ENCODE assay signal across 17 cellular contexts in genomic region chr16:2179107-2179501, GRCh38. TPM values are rescaled to one million over a fixed set of nuclear protein-coding genes. Genes with fewer than 3 reads are reported as not detected.
DNase-seq lines count a peak whose midpoint lies in the region; ATAC-seq, FAIRE-seq and TF ChIP-seq lines count a peak whose summit lies in the region.
"Had no signal": no experiment of that assay in that cellular context is flagged by ENCODE, and none has a peak within 500 bp of the region (broad histone marks: within the 10 kb centered on the region; RNA-seq: fewer than 3 reads in every experiment).

No MANE protein-coding gene starts in this region.

- H3K9me3 ChIP-seq in breast epithelium (no peaks in the 10 kb centered on the region), K562 (replicated peaks; ENCODE audit: control insufficient read depth, insufficient read depth, low read depth, low read length) (no peaks in the 10 kb centered on the region), keratinocyte (ENCODE audit: control insufficient read depth, low read depth, low read length) (no peaks in the 10 kb centered on the region), pancreas (no peaks in the 10 kb centered on the region)
- H3K9me3 ChIP-seq: HAP-1 had no signal

- WGBS in K562 (ENCODE audit: insufficient coverage, low coverage, missing lambda C conversion rate) = 100% methylated on average over 2 of the region's 50 CpGs
- 49 to 62% methylated on average over 20 to 50 of the region's 50 CpGs for WGBS in pancreas, 2 donors

- no peak overlapping the region for H3K4me2 ChIP-seq in K562 (ENCODE audit: insufficient read depth, low read length)
- peak overlapping the region; percentile 6 for H3K4me2 ChIP-seq in keratinocyte (ENCODE audit: control insufficient read depth, extremely low read depth, insufficient read depth, low read depth, low read length)
- H3K4me2 ChIP-seq: BLaER1 treated with 17β-estradiol and CSF1 and Interleukin-3, amounts not matched to agents 10 nM and 100 nM had no signal

- H3K9ac ChIP-seq in K562 (ENCODE audit: insufficient read depth in 1 of 2, low read depth in 2 of 2, low read length in 2 of 2) (no peak overlapping the region), keratinocyte (ENCODE audit: control insufficient read depth, extremely low read depth, insufficient read depth, low read length) (no peak overlapping the region)
- H3K9ac ChIP-seq: BLaER1 treated with 17β-estradiol and CSF1 and Interleukin-3, amounts not matched to agents 10 nM and 100 nM had no signal

- peaks cover 4% of the 10 kb centered on the region for H3K36me3 ChIP-seq in breast epithelium
- H3K36me3 ChIP-seq in K562 (ENCODE audit: control insufficient read depth, insufficient read depth, low read length) = peaks cover 35% of the 10 kb centered on the region; the same call in 1 of the 3 replicates
- peaks cover 19 to 25% of the 10 kb centered on the region in 2 experiments for H3K36me3 ChIP-seq in keratinocyte (ENCODE audit: control insufficient read depth in 2 of 2, extremely low read depth in 1 of 2, insufficient read depth in 2 of 2, low read length in 2 of 2)
- H3K36me3 ChIP-seq in pancreas = peaks cover 0 to 20% (median 16%) of the 10 kb centered on the region in 3 donors

- in situ Hi-C loops in K562 (cut with MboI) = no loop called here

- H3K4me1 ChIP-seq in breast epithelium (no peaks in the 10 kb centered on the region), K562 (replicated peaks in 1 of 2; ENCODE audit: control insufficient read depth in 2 of 2, insufficient read depth in 2 of 2, low read length in 2 of 2) (peaks cover 2 to 87% of the 10 kb centered on the region in 2 experiments; a peak in 3 of 5 replicates), keratinocyte (ENCODE audit: control insufficient read depth, extremely low read depth, insufficient read depth, low read length) (peaks cover 4% of the 10 kb centered on the region), pancreas (no peaks in the 10 kb centered on the region)
- H3K4me1 ChIP-seq: HAP-1 had no signal

- no peak overlapping the region for H3K27ac ChIP-seq in breast epithelium
- no peak overlapping the region for H3K27ac ChIP-seq in K562 (ENCODE audit: extremely low read depth, low read depth, low read length)
- no peak overlapping the region for H3K27ac ChIP-seq in keratinocyte (ENCODE audit: control insufficient read depth, insufficient read depth, low read length)
- no peak overlapping the region for H3K27ac ChIP-seq in pancreas
- H3K27ac ChIP-seq: BLaER1 treated with 17β-estradiol and CSF1 and Interleukin-3, amounts not matched to agents 10 nM and 100 nM had no signal

- H3K9me1 ChIP-seq in K562 (ENCODE audit: control insufficient read depth, insufficient read depth, low read length) (no peaks in the 10 kb centered on the region), keratinocyte (ENCODE audit: control insufficient read depth, extremely low read depth, insufficient read depth, low read length) (no peaks in the 10 kb centered on the region)

- H3K4me3 ChIP-seq in breast epithelium (peak overlapping the region in 2 of 3 donors; percentile 11 to 22), K562 (no peak overlapping the region), keratinocyte (ENCODE audit: control insufficient read depth in 2 of 3, extremely low read depth in 1 of 3, insufficient read depth in 2 of 3, low read depth in 1 of 3, low read length in 3 of 3) (peak overlapping the region in 1 of 3 experiments; percentile 8), pancreas (no peak overlapping the region)
- H3K4me3 ChIP-seq: BLaER1 treated with 17β-estradiol and CSF1 and Interleukin-3, amounts not matched to agents 10 nM and 100 nM; HAP-1 had no signal

- peaks cover 34% of the 10 kb centered on the region for H3K36me3 Mint-ChIP-seq in MCF 10A (ENCODE audit: insufficient read depth, unreplicated experiment)

- TF ChIP-seq RAD21 in K562 (CRISPR knock-in tag; conservative IDR thresholded peaks at IDR 0.05 in 1 of 2, IDR thresholded peaks at IDR 0.05 in 1 of 2) = no peak

- FAIRE-seq in K562 (lab: Jason Lieb, UNC) = no peak
- no peak for FAIRE-seq in keratinocyte (lab: Jason Lieb, UNC)
- no peak for FAIRE-seq in pancreas (lab: Jason Lieb, UNC)
- FAIRE-seq: GM18507, HepG2, HTR-8/SVneo had no signal

- dilution Hi-C loops in keratinocyte (cut with MboI; ENCODE audit: extremely low pct_ligation_motif_present, low sequenced_read_pairs) = no loop called here

- H2AFZ ChIP-seq in K562 (ENCODE audit: low read depth, low read length) (no peak overlapping the region), keratinocyte (ENCODE audit: control insufficient read depth, low read length) (no peak overlapping the region)

- ATAC-seq in K562 (no peak), pancreas (no peak)
- no peak for ATAC-seq in activated CD4-positive, CD25-positive, alpha-beta regulatory T cell treated with anti-CD3 and anti-CD28 coated beads, Interleukin-2, amount 50 U/mL, for 24 hours
- ATAC-seq: HepG2 had no signal

- TF ChIP-seq CTCF in breast epithelium (IDR thresholded peaks at IDR 0.05) = no peak
- no peak for TF ChIP-seq CTCF in MCF 10A (IDR thresholded peaks at IDR 0.05; ENCODE audit: unreplicated experiment)
- TF ChIP-seq CTCF in K562 (IDR thresholded peaks at IDR 0.05 in 2 of 3, conservative IDR thresholded peaks at IDR 0.05 in 1 of 3; ENCODE audit: insufficient read depth in 2 of 3, low read depth in 1 of 3, low read length in 3 of 3) = no peak
- no peak for TF ChIP-seq CTCF in keratinocyte (optimal IDR thresholded peaks at IDR 0.05 in 1 of 3, IDR thresholded peaks at IDR 0.05 in 1 of 3, conservative IDR thresholded peaks at IDR 0.05 in 1 of 3; ENCODE audit: extremely low read depth in 1 of 3, insufficient read depth in 2 of 3, low read length in 3 of 3)
- TF ChIP-seq CTCF in pancreas (IDR thresholded peaks at IDR 0.05) = no peak

- no peaks in the 10 kb centered on the region for H3K79me2 ChIP-seq in K562 (ENCODE audit: control insufficient read depth, insufficient read depth, low read length)
- H3K79me2 ChIP-seq in keratinocyte (ENCODE audit: control insufficient read depth, insufficient read depth, low read length) = no peaks in the 10 kb centered on the region

- TF ChIP-seq POLR2A in breast epithelium (IDR thresholded peaks at IDR 0.05) (no peak), K562 (conservative IDR thresholded peaks at IDR 0.05) (no peak)

- BruUV-seq in MCF 10A (replicated peaks; lab: Mats Ljungman, UMichigan) (no TSS peak), K562 (replicated peaks; lab: Mats Ljungman, UMichigan) (no TSS peak)

- H4K20me1 ChIP-seq in K562 (replicated peaks; ENCODE audit: control insufficient read depth, insufficient read depth, low read length) (no peaks in the 10 kb centered on the region; the same call in 1 of the 2 replicates), keratinocyte (ENCODE audit: control insufficient read depth, extremely low read depth, insufficient read depth, low read length) (no peaks in the 10 kb centered on the region)

- H3K27me3 ChIP-seq in breast epithelium = no peaks in the 10 kb centered on the region
- H3K27me3 ChIP-seq in K562 (ENCODE audit: control insufficient read depth in 2 of 2, insufficient read depth in 2 of 2, low read length in 2 of 2) = no peaks in the 10 kb centered on the region
- peaks cover 2% of the 10 kb centered on the region for H3K27me3 ChIP-seq in keratinocyte (ENCODE audit: control insufficient read depth, extremely low read depth, insufficient read depth, low read length)
- no peaks in the 10 kb centered on the region for H3K27me3 ChIP-seq in pancreas
- H3K27me3 ChIP-seq: BLaER1 treated with 17β-estradiol and CSF1 and Interleukin-3, amounts not matched to agents 10 nM and 100 nM had no signal

- intact Hi-C loops in breast epithelium (cut with DNase I; ENCODE audit: low total_unique reads) = no loop called here
- intact Hi-C loops in MCF 10A (cut with micrococcal nuclease) = no loop called here
- intact Hi-C loops in K562 (cut with micrococcal nuclease) = no loop called here
- intact Hi-C loops in pancreas (cut with DNase I) = no loop called here

- H3K4me1 Mint-ChIP-seq in MCF 10A (ENCODE audit: insufficient read depth, unreplicated experiment) = peaks cover 5% of the 10 kb centered on the region
- H3K4me1 Mint-ChIP-seq: CD4-positive, CD25-positive, alpha-beta regulatory T cell had no signal

- CTCF ChIA-PET in MCF 10A (lab: Yijun Ruan, JAX) = no interaction called here
- CTCF ChIA-PET in K562 (lab: Yijun Ruan, JAX; ENCODE audit: low intra/inter-chr PET ratio) = no interaction called here

- no peak overlapping the region for H3K27ac Mint-ChIP-seq in MCF 10A (ENCODE audit: low read depth, unreplicated experiment)
- H3K27ac Mint-ChIP-seq: CD4-positive, CD25-positive, alpha-beta regulatory T cell had no signal

- DNase-seq in breast epithelium (ENCODE audit: low spot score in 2 of 2) (no peak), MCF 10A (ENCODE audit: unreplicated experiment) (no peak), K562 (ENCODE audit: extremely low read depth in 1 of 4, low spot score in 3 of 4) (no peak), keratinocyte (ENCODE audit: low read depth, low spot score) (no peak), pancreas (no peak), NCI-H2227 treated with DMSO at 0.1 percent for 48 hours (lab: John Stamatoyannopoulos, UW) (no peak), NCI-H187 (lab: John Stamatoyannopoulos, UW) (no peak)
- DNase-seq: ACHN, GOT3 had no signal

- no peak for TF ChIP-seq EP300 in K562 (IDR thresholded peaks at IDR 0.05; ENCODE audit: low read length)

- no peak overlapping the region for H3K4me3 Mint-ChIP-seq in MCF 10A (ENCODE audit: unreplicated experiment)
- H3K4me3 Mint-ChIP-seq: CD4-positive, CD25-positive, alpha-beta regulatory T cell had no signal

- POLR2A ChIA-PET in MCF 10A (lab: Yijun Ruan, JAX) (no interaction called here), K562 (lab: Yijun Ruan, JAX) (no interaction called here)

- H3K9me3 Mint-ChIP-seq in MCF 10A (ENCODE audit: unreplicated experiment) = no peaks in the 10 kb centered on the region
- H3K9me3 Mint-ChIP-seq: CD4-positive, CD25-positive, alpha-beta regulatory T cell had no signal

- no peaks in the 10 kb centered on the region for H3K27me3 Mint-ChIP-seq in MCF 10A (ENCODE audit: insufficient read depth, unreplicated experiment)
- H3K27me3 Mint-ChIP-seq: CD4-positive, CD25-positive, alpha-beta regulatory T cell had no signal

RNA-seq across cellular contexts. Expression of gene CASKIN1, which starts 17.3 kb away (rescaled TPM):
- total RNA-seq in breast epithelium (under 1 TPM in 2 of 3 donors, not detected in 1; 0.33 to 0.44 TPM), MCF 10A (2022) (0.10 and 0.14 TPM in 2 replicates), K562 (2014; rRNA removed) (1.5 and 2.6 TPM in 2 replicates), K562 (2014; rRNA removed; fragmentation: Illumina TruSeq; extraction: Trizol) (0.10 and 0.15 TPM in 2 replicates), K562 (2015; rRNA removed; fragmentation: Illumina TruSeq; extraction: Trizol) (0.68 and 1.7 TPM in 2 replicates), K562 (2021) (4.5 and 7.0 TPM in 2 replicates), pancreas (1 to 10 TPM in 2 of 6 donors, under 1 TPM in 4; 0.61 to 1.7 (median 0.81) TPM)
- 3.2 and 16.5 TPM in 2 replicates for total RNA-seq in K562 (2011; cell fraction: chromatin; rRNA removed; ENCODE audit: low replicate concordance)
- total RNA-seq in K562 (2011; cell fraction: nucleolus; rRNA removed) = 11.3 and 11.6 TPM in 2 replicates
- total RNA-seq in K562 (2011; cell fraction: nucleoplasm; rRNA removed) = 3.2 and 5.9 TPM in 2 replicates
- polyA plus RNA-seq in K562 (2011; rRNA removed) (0.84 and 1.9 TPM in 2 replicates), K562 (2014; fragmentation: Illumina TruSeq; extraction: Trizol) (0.28 and 0.73 TPM in 2 replicates), K562 (2014; fragmentation: Nextera tagmentation; extraction: Ambion mirVana) (not detected), K562 (2014; rRNA removed) (3.1 and 3.7 TPM in 2 replicates), keratinocyte (0.01 to 0.45 TPM (median 0.04 TPM) in 3 replicates), pancreas (1 to 10 TPM; 1.5 to 2.1 TPM)
- 1.4 and 1.9 TPM in 2 replicates for polyA plus RNA-seq in K562 (2011; cell fraction: cytosol; rRNA removed)
- polyA plus RNA-seq in K562 (2011; cell fraction: nucleus; rRNA removed) = 6.6 and 12.7 TPM in 2 replicates
- 1.7 and 2.9 TPM in 2 replicates for polyA plus RNA-seq in K562 (2012)
- 0.32 and 0.90 TPM in 2 replicates for polyA minus RNA-seq in K562 (2011; rRNA and poly(A)+ RNA removed)
- 1.1 and 1.5 TPM in 2 replicates for polyA minus RNA-seq in K562 (2011; cell fraction: cytosol; rRNA and poly(A)+ RNA removed)
- 2.0 and 2.2 TPM in 2 replicates for polyA minus RNA-seq in K562 (2011; cell fraction: nucleus; rRNA and poly(A)+ RNA removed)
- 0.07 TPM for polyA plus RNA-seq in keratinocyte (2011; ENCODE audit: low read depth)
- polyA plus RNA-seq in keratinocyte (2011; cell fraction: cytosol; rRNA removed) = 0.01 and 0.12 TPM in 2 replicates
- 0.08 and 0.27 TPM in 2 replicates for polyA plus RNA-seq in keratinocyte (2011; cell fraction: nucleus; rRNA removed)
- 0.02 and 0.78 TPM in 2 replicates for polyA plus RNA-seq in keratinocyte (2012; ENCODE audit: low replicate concordance)
- polyA minus RNA-seq in keratinocyte = 0.03 to 0.07 TPM in 2 of 3 replicates, not detected in the other
- polyA minus RNA-seq in keratinocyte (2011; cell fraction: cytosol; rRNA and poly(A)+ RNA removed) = not detected
- polyA minus RNA-seq in keratinocyte (2011; cell fraction: nucleus; rRNA and poly(A)+ RNA removed) = 0.11 TPM in 1 of 2 replicates, not detected in the other
- total RNA-seq: CD4-positive, CD25-positive, alpha-beta regulatory T cell had no signal
- polyA plus RNA-seq: CD4-positive, CD25-positive, alpha-beta regulatory T cell had no signal

RNA-seq across cellular contexts. Expression of gene TRAF7, which starts 23.5 kb away (rescaled TPM):
- 10 to 100 TPM; 28.4 to 35.4 (median 32.5) TPM for total RNA-seq in breast epithelium
- 87.4 and 98.6 TPM in 2 replicates for total RNA-seq in MCF 10A (2022)
- total RNA-seq in K562 (2011; cell fraction: chromatin; rRNA removed; ENCODE audit: low replicate concordance) = 31.9 and 110 TPM in 2 replicates
- total RNA-seq in K562 (2011; cell fraction: nucleolus; rRNA removed) = 74.5 and 76.3 TPM in 2 replicates
- total RNA-seq in K562 (2011; cell fraction: nucleoplasm; rRNA removed) = 45.7 and 51.9 TPM in 2 replicates
- 55.5 and 79.2 TPM in 2 replicates for total RNA-seq in K562 (2014; rRNA removed)
- 24.3 and 29.9 TPM in 2 replicates for total RNA-seq in K562 (2014; rRNA removed; fragmentation: Illumina TruSeq; extraction: Trizol)
- 42.8 and 45.9 TPM in 2 replicates for total RNA-seq in K562 (2015; rRNA removed; fragmentation: Illumina TruSeq; extraction: Trizol)
- total RNA-seq in K562 (2021) = 109 and 113 TPM in 2 replicates
- polyA plus RNA-seq in K562 (2011; rRNA removed) = 41.6 and 61.6 TPM in 2 replicates
- polyA plus RNA-seq in K562 (2011; cell fraction: cytosol; rRNA removed) = 63.2 and 103 TPM in 2 replicates
- 105 and 141 TPM in 2 replicates for polyA plus RNA-seq in K562 (2011; cell fraction: nucleus; rRNA removed)
- polyA plus RNA-seq in K562 (2012) = 99.7 and 110 TPM in 2 replicates
- 40.8 and 76.8 TPM in 2 replicates for polyA plus RNA-seq in K562 (2014; fragmentation: Illumina TruSeq; extraction: Trizol)
- 1 to 10 TPM; 1.1 to 1.5 TPM for polyA plus RNA-seq in K562 (2014; fragmentation: Nextera tagmentation; extraction: Ambion mirVana)
- polyA plus RNA-seq in K562 (2014; rRNA removed) = 55.5 and 63.3 TPM in 2 replicates
- polyA minus RNA-seq in K562 (2011; rRNA and poly(A)+ RNA removed) = 24.9 and 30.1 TPM in 2 replicates
- polyA minus RNA-seq in K562 (2011; cell fraction: cytosol; rRNA and poly(A)+ RNA removed) = 51.2 and 66.0 TPM in 2 replicates
- polyA minus RNA-seq in K562 (2011; cell fraction: nucleus; rRNA and poly(A)+ RNA removed) = 25.8 and 29.9 TPM in 2 replicates
- polyA plus RNA-seq in keratinocyte = 38.4 to 52.1 TPM (median 45.9 TPM) in 3 replicates
- polyA plus RNA-seq in keratinocyte (2011; ENCODE audit: low read depth) = 28.3 TPM
- 37.3 and 68.2 TPM in 2 replicates for polyA plus RNA-seq in keratinocyte (2011; cell fraction: cytosol; rRNA removed)
- polyA plus RNA-seq in keratinocyte (2011; cell fraction: nucleus; rRNA removed) = 51.7 and 65.5 TPM in 2 replicates
- polyA plus RNA-seq in keratinocyte (2012; ENCODE audit: low replicate concordance) = 41.9 and 72.5 TPM in 2 replicates
- 54.2 to 122 TPM (median 60.8 TPM) in 3 replicates for polyA minus RNA-seq in keratinocyte
- 96.1 TPM for polyA minus RNA-seq in keratinocyte (2011; cell fraction: cytosol; rRNA and poly(A)+ RNA removed)
- 35.2 and 37.6 TPM in 2 replicates for polyA minus RNA-seq in keratinocyte (2011; cell fraction: nucleus; rRNA and poly(A)+ RNA removed)
- 10 to 100 TPM; 25.3 to 45.1 (median 40.8) TPM for total RNA-seq in pancreas
- 10 to 100 TPM; 24.5 to 30.1 TPM for polyA plus RNA-seq in pancreas

RNA-seq across cellular contexts. Expression of gene MLST8, which starts 26.1 kb away (rescaled TPM):
- total RNA-seq in breast epithelium (10 to 100 TPM; 42.7 to 48.1 (median 46.5) TPM), MCF 10A (2022) (63.4 and 87.6 TPM in 2 replicates), K562 (2014; rRNA removed) (83.0 and 110 TPM in 2 replicates), K562 (2014; rRNA removed; fragmentation: Illumina TruSeq; extraction: Trizol) (2.6 and 4.3 TPM in 2 replicates), K562 (2015; rRNA removed; fragmentation: Illumina TruSeq; extraction: Trizol) (15.7 and 16.0 TPM in 2 replicates), K562 (2021) (79.1 and 85.0 TPM in 2 replicates), pancreas (10 to 100 TPM; 16.6 to 27.0 (median 19.1) TPM)
- total RNA-seq in K562 (2011; cell fraction: chromatin; rRNA removed; ENCODE audit: low replicate concordance) = 73.3 and 236 TPM in 2 replicates
- total RNA-seq in K562 (2011; cell fraction: nucleolus; rRNA removed) = 205 and 257 TPM in 2 replicates
- total RNA-seq in K562 (2011; cell fraction: nucleoplasm; rRNA removed) = 108 and 122 TPM in 2 replicates
- polyA plus RNA-seq in K562 (2011; rRNA removed) (76.1 and 91.6 TPM in 2 replicates), K562 (2014; fragmentation: Illumina TruSeq; extraction: Trizol) (43.3 and 74.6 TPM in 2 replicates), K562 (2014; fragmentation: Nextera tagmentation; extraction: Ambion mirVana) (1 to 10 TPM; 1.5 to 9.8 TPM), K562 (2014; rRNA removed) (116 TPM in 2 replicates), keratinocyte (35.7 to 68.9 TPM (median 54.7 TPM) in 3 replicates), pancreas (10 to 100 TPM; 59.3 to 62.8 TPM)
- polyA plus RNA-seq in K562 (2011; cell fraction: cytosol; rRNA removed) = 165 and 312 TPM in 2 replicates
- 329 and 477 TPM in 2 replicates for polyA plus RNA-seq in K562 (2011; cell fraction: nucleus; rRNA removed)
- polyA plus RNA-seq in K562 (2012) = 71.4 and 87.7 TPM in 2 replicates
- 19.6 and 40.3 TPM in 2 replicates for polyA minus RNA-seq in K562 (2011; rRNA and poly(A)+ RNA removed)
- 53.2 and 86.4 TPM in 2 replicates for polyA minus RNA-seq in K562 (2011; cell fraction: cytosol; rRNA and poly(A)+ RNA removed)
- 96.5 and 139 TPM in 2 replicates for polyA minus RNA-seq in K562 (2011; cell fraction: nucleus; rRNA and poly(A)+ RNA removed)
- polyA plus RNA-seq in keratinocyte (2011; ENCODE audit: low read depth) = 66.9 TPM
- polyA plus RNA-seq in keratinocyte (2011; cell fraction: cytosol; rRNA removed) = 43.6 and 90.2 TPM in 2 replicates
- 36.0 and 46.8 TPM in 2 replicates for polyA plus RNA-seq in keratinocyte (2011; cell fraction: nucleus; rRNA removed)
- 29.2 and 45.0 TPM in 2 replicates for polyA plus RNA-seq in keratinocyte (2012; ENCODE audit: low replicate concordance)
- polyA minus RNA-seq in keratinocyte = 36.3 to 85.2 TPM (median 44.4 TPM) in 3 replicates
- 59.9 TPM for polyA minus RNA-seq in keratinocyte (2011; cell fraction: cytosol; rRNA and poly(A)+ RNA removed)
- 15.7 and 17.8 TPM in 2 replicates for polyA minus RNA-seq in keratinocyte (2011; cell fraction: nucleus; rRNA and poly(A)+ RNA removed)

RNA-seq across cellular contexts. Expression of gene RAB26, which starts 30.7 kb away (rescaled TPM):
- 1 to 10 TPM in 2 of 3 donors, not detected in 1; 3.5 to 3.9 TPM for total RNA-seq in breast epithelium
- 0.81 and 1.0 TPM in 2 replicates for total RNA-seq in MCF 10A (2022)
- 8.2 and 15.9 TPM in 2 replicates for total RNA-seq in K562 (2011; cell fraction: chromatin; rRNA removed; ENCODE audit: low replicate concordance)
- 15.8 and 18.8 TPM in 2 replicates for total RNA-seq in K562 (2011; cell fraction: nucleolus; rRNA removed)
- total RNA-seq in K562 (2011; cell fraction: nucleoplasm; rRNA removed) = 11.4 and 14.5 TPM in 2 replicates
- total RNA-seq in K562 (2014; rRNA removed) = 2.9 and 3.5 TPM in 2 replicates
- 0.58 and 0.77 TPM in 2 replicates for total RNA-seq in K562 (2014; rRNA removed; fragmentation: Illumina TruSeq; extraction: Trizol)
- total RNA-seq in K562 (2015; rRNA removed; fragmentation: Illumina TruSeq; extraction: Trizol) = 0.94 and 1.8 TPM in 2 replicates
- total RNA-seq in K562 (2021) = 3.0 and 3.1 TPM in 2 replicates
- polyA plus RNA-seq in K562 (2011; rRNA removed) = 5.3 and 13.0 TPM in 2 replicates
- 4.8 and 7.7 TPM in 2 replicates for polyA plus RNA-seq in K562 (2011; cell fraction: cytosol; rRNA removed)
- polyA plus RNA-seq in K562 (2011; cell fraction: nucleus; rRNA removed) = 65.3 and 85.4 TPM in 2 replicates
- polyA plus RNA-seq in K562 (2012) = 6.6 and 10.4 TPM in 2 replicates
- polyA plus RNA-seq in K562 (2014; fragmentation: Illumina TruSeq; extraction: Trizol) = 2.1 and 2.2 TPM in 2 replicates
- polyA plus RNA-seq in K562 (2014; fragmentation: Nextera tagmentation; extraction: Ambion mirVana) = under 1 TPM; 0.25 to 0.63 TPM
- polyA plus RNA-seq in K562 (2014; rRNA removed) = 3.8 and 6.1 TPM in 2 replicates
- polyA minus RNA-seq in K562 (2011; rRNA and poly(A)+ RNA removed) = 1.2 and 2.2 TPM in 2 replicates
- 1.8 TPM in 1 of 2 replicates, not detected in the other for polyA minus RNA-seq in K562 (2011; cell fraction: cytosol; rRNA and poly(A)+ RNA removed)
- polyA minus RNA-seq in K562 (2011; cell fraction: nucleus; rRNA and poly(A)+ RNA removed) = 4.6 and 8.0 TPM in 2 replicates
- polyA plus RNA-seq in keratinocyte = 0.44 to 0.91 TPM (median 0.58 TPM) in 3 replicates
- polyA plus RNA-seq in keratinocyte (2011; ENCODE audit: low read depth) = not detected
- polyA plus RNA-seq in keratinocyte (2011; cell fraction: cytosol; rRNA removed) = 0.21 and 0.70 TPM in 2 replicates
- polyA plus RNA-seq in keratinocyte (2011; cell fraction: nucleus; rRNA removed) = 1.0 and 2.2 TPM in 2 replicates
- 0.83 and 1.5 TPM in 2 replicates for polyA plus RNA-seq in keratinocyte (2012; ENCODE audit: low replicate concordance)
- 0.23 to 0.77 TPM in 2 of 3 replicates, not detected in the other for polyA minus RNA-seq in keratinocyte
- not detected for polyA minus RNA-seq in keratinocyte (2011; cell fraction: cytosol; rRNA and poly(A)+ RNA removed)
- polyA minus RNA-seq in keratinocyte (2011; cell fraction: nucleus; rRNA and poly(A)+ RNA removed) = 0.74 and 1.2 TPM in 2 replicates
- total RNA-seq in pancreas = 10 to 100 TPM; 19.2 to 36.8 (median 28.4) TPM
- polyA plus RNA-seq in pancreas = 100 to 1,000 TPM; 161 to 255 TPM
- total RNA-seq: A172; CD4-positive, CD25-positive, alpha-beta regulatory T cell had no signal

RNA-seq across cellular contexts. Expression of gene BRICD5, which starts 31.6 kb away (rescaled TPM):
- total RNA-seq in breast epithelium (1 to 10 TPM; 1.4 to 7.5 (median 5.9) TPM), MCF 10A (2022) (4.6 and 5.2 TPM in 2 replicates), K562 (2014; rRNA removed) (2.9 and 3.5 TPM in 2 replicates), K562 (2014; rRNA removed; fragmentation: Illumina TruSeq; extraction: Trizol) (0.32 and 0.40 TPM in 2 replicates), K562 (2015; rRNA removed; fragmentation: Illumina TruSeq; extraction: Trizol) (3.4 and 4.1 TPM in 2 replicates), K562 (2021) (2.0 and 4.0 TPM in 2 replicates), pancreas (1 to 10 TPM; 1.0 to 2.4 (median 2.0) TPM)
- 10.6 and 42.5 TPM in 2 replicates for total RNA-seq in K562 (2011; cell fraction: chromatin; rRNA removed; ENCODE audit: low replicate concordance)
- 29.7 and 34.7 TPM in 2 replicates for total RNA-seq in K562 (2011; cell fraction: nucleolus; rRNA removed)
- total RNA-seq in K562 (2011; cell fraction: nucleoplasm; rRNA removed) = 10.8 and 18.8 TPM in 2 replicates
- polyA plus RNA-seq in K562 (2011; rRNA removed) (1.8 and 3.2 TPM in 2 replicates), K562 (2014; fragmentation: Illumina TruSeq; extraction: Trizol) (0.49 and 3.8 TPM in 2 replicates), K562 (2014; fragmentation: Nextera tagmentation; extraction: Ambion mirVana) (under 1 TPM in 1 of 2 experiments, not detected in 1; 0.24 TPM), K562 (2014; rRNA removed) (5.1 and 15.1 TPM in 2 replicates), keratinocyte (1.8 to 5.9 TPM (median 3.5 TPM) in 3 replicates), pancreas (10 to 100 TPM in 1 of 2 donors, 1 to 10 TPM in 1; 8.9 to 24.5 TPM)
- polyA plus RNA-seq in K562 (2011; cell fraction: cytosol; rRNA removed) = 2.8 and 13.2 TPM in 2 replicates
- 33.5 and 71.7 TPM in 2 replicates for polyA plus RNA-seq in K562 (2011; cell fraction: nucleus; rRNA removed)
- 5.8 and 14.0 TPM in 2 replicates for polyA plus RNA-seq in K562 (2012)
- 0.28 and 0.54 TPM in 2 replicates for polyA minus RNA-seq in K562 (2011; rRNA and poly(A)+ RNA removed)
- polyA minus RNA-seq in K562 (2011; cell fraction: cytosol; rRNA and poly(A)+ RNA removed) = 0.57 TPM in 1 of 2 replicates, not detected in the other
- polyA minus RNA-seq in K562 (2011; cell fraction: nucleus; rRNA and poly(A)+ RNA removed) = 3.4 and 6.9 TPM in 2 replicates
- 0.36 TPM for polyA plus RNA-seq in keratinocyte (2011; ENCODE audit: low read depth)
- polyA plus RNA-seq in keratinocyte (2011; cell fraction: cytosol; rRNA removed) = 0.31 and 0.36 TPM in 2 replicates
- polyA plus RNA-seq in keratinocyte (2011; cell fraction: nucleus; rRNA removed) = 8.1 and 9.1 TPM in 2 replicates
- polyA plus RNA-seq in keratinocyte (2012; ENCODE audit: low replicate concordance) = 1.4 and 4.4 TPM in 2 replicates
- polyA minus RNA-seq in keratinocyte = 0.51 to 2.8 TPM (median 1.1 TPM) in 3 replicates
- polyA minus RNA-seq in keratinocyte (2011; cell fraction: cytosol; rRNA and poly(A)+ RNA removed) = not detected
- polyA minus RNA-seq in keratinocyte (2011; cell fraction: nucleus; rRNA and poly(A)+ RNA removed) = 1.4 and 2.3 TPM in 2 replicates

Comparison
In these comparisons a context has a peak if more than half of its experiments do, and no peak if none do; other contexts are left out.
1. H3K4me3 ChIP-seq: peak in breast epithelium (2 of 3); none in K562 (single experiment) and pancreas (0 of 4).